ENCODE assay signal across 34 cellular contexts in genomic region chr9:82022121-82022520, GRCh38. TPM values are rescaled to one million over a fixed set of nuclear protein-coding genes. Genes with fewer than 3 reads are reported as not detected.
DNase-seq lines count a peak whose midpoint lies in the region; ATAC-seq and TF ChIP-seq lines count a peak whose summit lies in the region.
"Had no signal": no experiment of that assay in that cellular context is flagged by ENCODE, and none has a peak within 500 bp of the region (broad histone marks: within the 10 kb centered on the region; RNA-seq: fewer than 3 reads in every experiment).

No MANE protein-coding gene starts in this region.

- TF ChIP-seq POLR2A in uterus (IDR thresholded peaks at IDR 0.05) = no peak

- TF ChIP-seq RAD21 in SK-N-SH (IDR thresholded peaks at IDR 0.05; ENCODE audit: low read length) = no peak

- DNase-seq in EH (ENCODE audit: low read depth) (peak; percentile 3), SK-N-SH (peak; percentile 5), fibroblast of gingiva (ENCODE audit: low read depth) (peak; percentile 63), osteoblast (ENCODE audit: insufficient read length, low spot score, missing footprints) (no peak), NCI-H69 (lab: John Stamatoyannopoulos, UW) (no peak), uterus (no peak), GM13976 (ENCODE audit: low spot score) (no peak)
- DNase-seq: ACHN; activated CD4-positive, alpha-beta T cell treated with anti-CD3 and anti-CD28 coated beads, Interleukin-2, amount 10 ng/mL, durations not matched to agents 24 days and 14 days; activated gamma-delta T cell; activated T-cell treated with anti-CD3 and anti-CD28 coated beads, Interleukin-2, amount 50 U/mL, for 1 hour; BE2C; CD8-positive, alpha-beta T cell; central memory CD4-positive, alpha-beta T cell; dermis blood vessel endothelial cell; EL; esophagus squamous epithelium; glutamatergic neuron; HCEC 1CT; Kasumi-1; MV-4-11; NCI-H1436; NCI-H774; posterior cingulate gyrus; right cardiac atrium; stimulated activated CD8-positive, alpha-beta memory T cell treated with anti-CD3 and anti-CD28 coated beads, Interleukin-4, amount 100 ng/mL, for 48 hours; T-helper 9 cell; tibial artery had no signal

- 58% methylated on average over 2 of the region's 2 CpGs for WGBS in SK-N-SH (ENCODE audit: low lambda C conversion rate)

- H4K20me1 ChIP-seq in SK-N-SH (ENCODE audit: insufficient read depth) (no peaks in the 10 kb centered on the region), osteoblast (ENCODE audit: insufficient read depth, low read length) (no peaks in the 10 kb centered on the region)

- no peaks in the 10 kb centered on the region for H3K27me3 ChIP-seq in SK-N-SH (ENCODE audit: insufficient read depth)
- no peaks in the 10 kb centered on the region for H3K27me3 ChIP-seq in osteoblast (ENCODE audit: insufficient read depth, low read length)
- H3K27me3 ChIP-seq in uterus = no peaks in the 10 kb centered on the region
- H3K27me3 ChIP-seq: BE2C, esophagus squamous epithelium, tibial artery had no signal

- no peak for TF ChIP-seq CTCF in SK-N-SH (IDR thresholded peaks at IDR 0.05)
- no peak for TF ChIP-seq CTCF in osteoblast (IDR thresholded peaks at IDR 0.05; ENCODE audit: extremely low read depth, low read depth, low read length)
- TF ChIP-seq CTCF in uterus (IDR thresholded peaks at IDR 0.05) = no peak
- no peak for TF ChIP-seq CTCF in GM13976 (IDR thresholded peaks at IDR 0.05; ENCODE audit: borderline replicate concordance, control extremely low read depth, extremely low read depth, insufficient read depth, missing control alignments)

- intact Hi-C loops in uterus (cut with DNase I; ENCODE audit: low total_unique reads) = no loop called here

- H2AFZ ChIP-seq in SK-N-SH (ENCODE audit: low read depth) = peak overlapping the region; percentile 73
- H2AFZ ChIP-seq in osteoblast (ENCODE audit: low read length) = no peak overlapping the region

- in situ Hi-C loops in GM13976 (cut with MboI; ENCODE audit: low sequenced_read_pairs, unreplicated experiment) = no loop called here

- H3K9me2 ChIP-seq in SK-N-SH = no peaks in the 10 kb centered on the region

- H3K4me3 ChIP-seq in SK-N-SH (ENCODE audit: low read depth in 2 of 2, low read length in 1 of 2) (no peak overlapping the region), osteoblast (ENCODE audit: insufficient read depth, low read length) (no peak overlapping the region), uterus (no peak overlapping the region)
- H3K4me3 ChIP-seq: esophagus squamous epithelium, tibial artery had no signal

- H3K4me2 ChIP-seq in SK-N-SH = no peak overlapping the region
- H3K4me2 ChIP-seq in osteoblast (ENCODE audit: insufficient read depth, low read length) = no peak overlapping the region

- H3K27ac ChIP-seq in SK-N-SH (ENCODE audit: low read depth in 2 of 2, low read length in 1 of 2) (peak overlapping the region; percentile 79 to 89), osteoblast (ENCODE audit: low read depth, low read length) (peak overlapping the region; percentile 68), uterus (no peak overlapping the region)
- H3K27ac ChIP-seq: tibial artery, VCaP had no signal

- peaks cover 11 to 12% of the 10 kb centered on the region in 2 experiments; a peak in 3 of 4 replicates for H3K4me1 ChIP-seq in SK-N-SH (ENCODE audit: control insufficient read depth in 1 of 2, insufficient read depth in 2 of 2, low read depth in 1 of 2, low read length in 1 of 2)
- peaks cover 14% of the 10 kb centered on the region for H3K4me1 ChIP-seq in osteoblast (ENCODE audit: insufficient read depth, low read length)
- no peaks in the 10 kb centered on the region for H3K4me1 ChIP-seq in uterus
- H3K4me1 ChIP-seq: BE2C, tibial artery had no signal

- POLR2A ChIA-PET in SK-N-SH (lab: Yijun Ruan, JAX) = no interaction called here

- no peak; a peak in 1 of 4 replicates for TF ChIP-seq EP300 in SK-N-SH (IDR thresholded peaks at IDR 0.05; ENCODE audit: borderline replicate concordance in 1 of 2, low read depth in 1 of 2, low read length in 1 of 2)

- H3K36me3 ChIP-seq in SK-N-SH (replicated peaks in 1 of 2; ENCODE audit: control insufficient read depth in 1 of 2, insufficient read depth in 2 of 2, low read length in 1 of 2) (no peaks in the 10 kb centered on the region), osteoblast (ENCODE audit: insufficient read depth, low read length) (no peaks in the 10 kb centered on the region), uterus (no peaks in the 10 kb centered on the region)
- H3K36me3 ChIP-seq: BE2C, esophagus squamous epithelium, tibial artery had no signal

- no peaks in the 10 kb centered on the region for H3K9me3 ChIP-seq in SK-N-SH
- H3K9me3 ChIP-seq in osteoblast (ENCODE audit: low read depth, low read length) = no peaks in the 10 kb centered on the region
- no peaks in the 10 kb centered on the region for H3K9me3 ChIP-seq in uterus
- H3K9me3 ChIP-seq: BE2C, esophagus squamous epithelium had no signal

- CTCF ChIA-PET in SK-N-SH (lab: Yijun Ruan, JAX) = no interaction called here

- no peak for ATAC-seq in GM19397 (IDR thresholded peaks at IDR 0.05; ENCODE audit: unreplicated experiment)
- ATAC-seq: CD8-positive, alpha-beta T cell; HepG2; right cardiac atrium had no signal

- H3F3A ChIP-seq in SK-N-SH (replicated peaks; ENCODE audit: insufficient read depth) = peaks cover 7% of the 10 kb centered on the region

- no peak overlapping the region for H3K9ac ChIP-seq in SK-N-SH

- H3K79me2 ChIP-seq in SK-N-SH (ENCODE audit: insufficient read depth) (no peaks in the 10 kb centered on the region), osteoblast (ENCODE audit: insufficient read depth, low read length) (no peaks in the 10 kb centered on the region)

TF ChIP-seq in SK-N-SH, 30 proteins besides CTCF, POLR2A, EP300 and RAD21:
- no peak for TF ChIP-seq USF2 (IDR thresholded peaks at IDR 0.05; ENCODE audit: borderline replicate concordance, low read depth, low read length)
- no peak for TF ChIP-seq FOXJ3 (CRISPR knock-in tag; IDR thresholded peaks at IDR 0.05)
- TF ChIP-seq ELF1 (IDR thresholded peaks at IDR 0.05) = no peak
- TF ChIP-seq TEAD4 (IDR thresholded peaks at IDR 0.05; ENCODE audit: borderline replicate concordance, insufficient read depth) = 0 out of 2 replicates have a peak, but pooled peaks have one; percentile 18
- TF ChIP-seq JUND (IDR thresholded peaks at IDR 0.05) = no peak
- TF ChIP-seq ZBTB33 (IDR thresholded peaks at IDR 0.05; ENCODE audit: borderline replicate concordance, low read depth) = no peak
- no peak for TF ChIP-seq GABPA (IDR thresholded peaks at IDR 0.05; ENCODE audit: low read depth)
- no peak for TF ChIP-seq TCF12 (IDR thresholded peaks at IDR 0.05)
- no peak for TF ChIP-seq RCOR1 (IDR thresholded peaks at IDR 0.05; ENCODE audit: low read length)
- TF ChIP-seq TAF1 (IDR thresholded peaks at IDR 0.05; ENCODE audit: borderline replicate concordance, low read depth, low read length) = no peak
- TF ChIP-seq SIN3A (IDR thresholded peaks at IDR 0.05; ENCODE audit: borderline replicate concordance, low read depth, low read length) = no peak
- no peak for TF ChIP-seq PBX3 (IDR thresholded peaks at IDR 0.05)
- TF ChIP-seq YY1 (IDR thresholded peaks at IDR 0.05; ENCODE audit: low read depth) = no peak
- peak; percentile 15; the same call in 1 of the 2 replicates for TF ChIP-seq GATA2 (CRISPR knock-in tag; IDR thresholded peaks at IDR 0.05)
TF ChIP-seq in SK-N-SH: peak in this region for 2.

RNA-seq across cellular contexts. Expression of gene SPATA31D1, which starts 33.5 kb away (rescaled TPM):
- not detected in 2 replicates for polyA plus RNA-seq in SK-N-SH (2012; rRNA removed)
- polyA plus RNA-seq in SK-N-SH (2012; cell fraction: cytosol; rRNA removed) = not detected in 2 replicates
- not detected in 2 replicates for polyA plus RNA-seq in SK-N-SH (2012; cell fraction: nucleus; rRNA removed)
- total RNA-seq in osteoblast (not detected in 2 replicates), uterus (under 1 TPM in 1 of 4 donors, not detected in 3; 0.07 TPM)
- total RNA-seq: activated CD4-positive, alpha-beta T cell treated with anti-CD3 and anti-CD28 coated beads, Interleukin-2, amount 10 ng/mL, durations not matched to agents 24 days and 14 days; activated CD8-positive, alpha-beta memory T cell treated with anti-CD3 and anti-CD28 coated beads for 36 hours; CD8-positive, alpha-beta T cell; dermis blood vessel endothelial cell; esophagus squamous epithelium; HepG2; left lobe of liver; neural crest cell; right cardiac atrium had no signal
- polyA plus RNA-seq: HepG2, right cardiac atrium had no signal

Comparison
In these comparisons a context has a peak if more than half of its experiments do, and no peak if none do; other contexts are left out.
1. DNase-seq: peak in EH (single experiment), SK-N-SH (single experiment) and fibroblast of gingiva (single experiment); none in osteoblast (single experiment), NCI-H69 (single experiment), uterus (0 of 2) and GM13976 (single experiment).
2. H3K27ac ChIP-seq: peak in SK-N-SH (2 of 2) and osteoblast (single experiment); none in uterus (0 of 2).